ENCODE assay signal across 2 cellular contexts in genomic region chr15:31060429-31061140, GRCh38.
TF ChIP-seq lines count a peak whose summit lies in the region.

No MANE protein-coding gene starts in this region.

TF ChIP-seq in liver, 16 proteins besides CTCF, POLR2A, EP300 and RAD21 (continued from another document):
- no peak for TF ChIP-seq TAF1 (conservative IDR thresholded peaks at IDR 0.05)
- no peak for TF ChIP-seq ZBTB33 (IDR thresholded peaks at IDR 0.05)
- TF ChIP-seq FOXA1 (IDR thresholded peaks at IDR 0.05): no peak
- TF ChIP-seq ATF3 (IDR thresholded peaks at IDR 0.05): no peak
- TF ChIP-seq GABPA (IDR thresholded peaks at IDR 0.05 in 1 of 2, conservative IDR thresholded peaks at IDR 0.05 in 1 of 2): no peak
- TF ChIP-seq RXRA (IDR thresholded peaks at IDR 0.05): no peak
- peak; percentile 24 for TF ChIP-seq MAX (IDR thresholded peaks at IDR 0.05)
- TF ChIP-seq HNF4A (conservative IDR thresholded peaks at IDR 0.05): peak in 1 of 2 donors; percentile 10

TF ChIP-seq in HepG2, 621 proteins besides CTCF, POLR2A, EP300 and RAD21:
- no peak for TF ChIP-seq AHDC1 (CRISPR knock-in tag; IDR thresholded peaks at IDR 0.05; ENCODE audit: borderline replicate concordance)
- no peak for TF ChIP-seq ZNF567 (CRISPR knock-in tag; IDR thresholded peaks at IDR 0.05; ENCODE audit: borderline replicate concordance)
